12 cellular contexts compared by ENCODE assay signal in the genomic region with DNA sequence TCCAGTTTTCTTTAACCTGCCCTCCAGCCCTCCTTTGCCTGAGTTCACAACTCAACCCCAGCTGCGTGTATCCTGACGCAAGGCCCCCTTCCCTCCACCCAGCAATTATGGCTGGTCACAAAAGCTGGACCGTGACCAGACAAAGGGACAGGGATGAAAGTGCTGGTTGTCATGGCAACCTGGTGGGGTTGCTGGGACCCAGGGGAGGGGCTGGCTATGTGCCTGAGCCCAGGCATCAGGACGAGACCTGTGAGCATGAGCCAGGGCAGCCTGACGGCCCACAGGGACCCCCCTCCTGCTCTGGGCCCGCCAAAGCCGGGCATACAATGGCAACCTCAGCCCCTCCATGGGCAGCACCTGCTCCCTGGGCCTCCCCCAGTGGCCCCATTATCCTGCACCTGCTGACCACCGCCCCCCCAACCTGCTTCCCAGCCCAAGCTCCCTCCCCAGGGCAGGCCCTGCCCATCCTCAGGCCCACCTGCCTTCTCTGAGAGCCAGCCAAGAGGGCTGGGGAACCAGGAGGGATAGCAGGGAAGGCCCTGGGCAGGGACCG. TPM values are rescaled to one million over a fixed set of nuclear protein-coding genes. Genes with fewer than 3 reads are reported as not detected.
A peak's percentile ranks its signal among the peaks of the same experiment; 100 is the strongest.
DNase-seq lines count a peak whose midpoint lies in the region; ATAC-seq, FAIRE-seq and TF ChIP-seq lines count a peak whose summit lies in the region.
"Had no signal": no experiment of that assay in that cellular context is flagged by ENCODE, and none has a peak within 500 bp of the region (broad histone marks: within the 10 kb centered on the region; RNA-seq: fewer than 3 reads in every experiment).

No MANE protein-coding gene starts in this region.

- no peak overlapping the region for H3K23ac ChIP-seq in H1 (ENCODE audit: insufficient read length)

- ATAC-seq in GM21390 (IDR thresholded peaks at IDR 0.05; ENCODE audit: unreplicated experiment): no peak

- 88% methylated on average over 8 of the region's 9 CpGs; no CpG with 5 or more reads in 1 of the 2 experiments for WGBS in H1 (ENCODE audit: extremely low coverage in 1 of 2, insufficient coverage in 1 of 2, insufficient read length in 1 of 2, insufficient replicate concordance in 2 of 2, low coverage in 1 of 2, low lambda C conversion rate in 2 of 2, missing lambda C conversion rate in 1 of 2), 2 experiments

- H3K4ac ChIP-seq in H1 (replicated peaks; ENCODE audit: insufficient read length, low read depth, low read length): no peak overlapping the region

- no peak overlapping the region for H2AK5ac ChIP-seq in H1 (ENCODE audit: low read depth, low read length)

- H3K4me1 ChIP-seq in BLaER1: peaks cover 74% of the 10 kb centered on the region
- peaks cover 48% of the 10 kb centered on the region for H3K4me1 ChIP-seq in OCI-LY3 (ENCODE audit: low read length)
- H3K4me1 ChIP-seq in H1 (replicated peaks in 1 of 4; ENCODE audit: control insufficient read depth in 3 of 4, insufficient read depth in 4 of 4, low read length in 3 of 4): no peaks in the 10 kb centered on the region; a peak in 1 of 7 replicates
- H3K4me1 ChIP-seq: prostate gland had no signal

- H3K14ac ChIP-seq in H1 (ENCODE audit: insufficient read length): no peak overlapping the region

- no peak overlapping the region for H2BK12ac ChIP-seq in H1 (ENCODE audit: low read depth, low read length)

- no peak overlapping the region for H3K18ac ChIP-seq in H1 (ENCODE audit: extremely low read depth, low read length)

- no peak for TF ChIP-seq POLR2A in H1 (IDR thresholded peaks at IDR 0.05; ENCODE audit: control extremely low read depth in 1 of 2, low read depth in 2 of 2, low read length in 2 of 2)

- peak overlapping the region; percentile 57 for H3K56ac ChIP-seq in H1 (replicated peaks; ENCODE audit: insufficient read length, low read depth, low read length)

- peak overlapping the region; percentile 66 for H3K27ac ChIP-seq in BLaER1
- peak overlapping the region; percentile 30 for H3K27ac ChIP-seq in OCI-LY3 (ENCODE audit: low read length)
- H3K27ac ChIP-seq in H1 (ENCODE audit: low read depth, low read length): no peak overlapping the region
- H3K27ac ChIP-seq: left ventricle myocardium inferior, prostate gland had no signal

- no peak for TF ChIP-seq CTCF in OCI-LY3 (IDR thresholded peaks at IDR 0.05; ENCODE audit: low read depth, low read length)
- TF ChIP-seq CTCF in H1 (IDR thresholded peaks at IDR 0.05; ENCODE audit: control extremely low read depth in 1 of 3, insufficient read depth in 1 of 3, low read depth in 1 of 3, low read length in 3 of 3): no peak

- no peak overlapping the region; the same call in 1 of the 2 replicates for H4K8ac ChIP-seq in H1 (ENCODE audit: extremely low read depth, insufficient read depth, low read length)

- FAIRE-seq in H1 (lab: Jason Lieb, UNC): no peak

- H3K27me3 ChIP-seq in BLaER1 (no peaks in the 10 kb centered on the region), OCI-LY3 (ENCODE audit: low read depth, low read length) (no peaks in the 10 kb centered on the region), H1 (replicated peaks in 1 of 4; ENCODE audit: control insufficient read depth in 3 of 4, extremely low read depth in 1 of 4, insufficient read depth in 3 of 4, low read length in 3 of 4) (peaks cover 0 to 5% (median under 1%) of the 10 kb centered on the region in 4 experiments; a peak in 3 of 7 replicates)

- no peak overlapping the region for H2BK15ac ChIP-seq in H1 (ENCODE audit: low read length)

- H3K9me3 ChIP-seq in BLaER1 (no peaks in the 10 kb centered on the region), OCI-LY3 (ENCODE audit: insufficient read depth, low read length) (no peaks in the 10 kb centered on the region), H1 (ENCODE audit: insufficient read depth in 2 of 2, low read depth in 1 of 2, low read length in 1 of 2) (no peaks in the 10 kb centered on the region)
- H3K9me3 ChIP-seq: left ventricle myocardium inferior, prostate gland had no signal

- H4K20me1 ChIP-seq in BLaER1 (no peaks in the 10 kb centered on the region), OCI-LY3 (ENCODE audit: insufficient read depth, low read length) (no peaks in the 10 kb centered on the region), H1 (replicated peaks in 1 of 2; ENCODE audit: control insufficient read depth in 1 of 2, insufficient read depth in 2 of 2, low read length in 2 of 2) (peaks cover 0 to 2% of the 10 kb centered on the region in 2 experiments)

- H2BK5ac ChIP-seq in H1 (ENCODE audit: low read depth, low read length): no peak overlapping the region

- no peak overlapping the region for H2BK20ac ChIP-seq in H1 (ENCODE audit: low read length)

- peak overlapping the region; percentile 75 for H3K4me2 ChIP-seq in BLaER1
- peak overlapping the region; percentile 68 for H3K4me2 ChIP-seq in OCI-LY3 (ENCODE audit: low read length)
- no peak overlapping the region for H3K4me2 ChIP-seq in H1 (ENCODE audit: insufficient read depth in 1 of 2, low read depth in 2 of 2, low read length in 2 of 2)

- H4K91ac ChIP-seq in H1 (replicated peaks; ENCODE audit: insufficient read length, low read length): no peak overlapping the region

- no peak for TF ChIP-seq RAD21 in H1 (IDR thresholded peaks at IDR 0.05 in 1 of 2, conservative IDR thresholded peaks at IDR 0.05 in 1 of 2; ENCODE audit: low read depth in 2 of 2, low read length in 2 of 2)

- peak overlapping the region; percentile 50 for H3K9ac ChIP-seq in BLaER1
- peak overlapping the region; percentile 36; the same call in 1 of the 2 replicates for H3K9ac ChIP-seq in OCI-LY3 (ENCODE audit: low read length)
- no peak overlapping the region for H3K9ac ChIP-seq in H1 (replicated peaks in 1 of 4; ENCODE audit: extremely low read depth in 1 of 4, low read depth in 3 of 4, low read length in 3 of 4)

- H3K36me3 ChIP-seq in BLaER1 (peaks cover 15% of the 10 kb centered on the region; the same call in 1 of the 2 replicates), OCI-LY3 (replicated peaks; ENCODE audit: low read depth, low read length) (no peaks in the 10 kb centered on the region), H1 (ENCODE audit: control insufficient read depth in 2 of 4, insufficient read depth in 4 of 4, low read length in 3 of 4) (no peaks in the 10 kb centered on the region; a peak in 1 of 8 replicates)
- H3K36me3 ChIP-seq: left ventricle myocardium inferior, prostate gland had no signal

- no peak for TF ChIP-seq EP300 in H1 (IDR thresholded peaks at IDR 0.05; ENCODE audit: borderline replicate concordance in 1 of 2, low read depth in 2 of 2, low read length in 2 of 2)

- H4K5ac ChIP-seq in H1 (ENCODE audit: insufficient read length, low read depth, low read length): no peak overlapping the region

- H3K79me1 ChIP-seq in H1 (ENCODE audit: low read depth, low read length): no peaks in the 10 kb centered on the region

- no peak overlapping the region for H2BK120ac ChIP-seq in H1 (replicated peaks; ENCODE audit: low read depth, low read length)

- CTCF ChIA-PET in H1 (lab: Charles Lee; ENCODE audit: partially characterized antibody): interaction anchor here (1.5 to 2.7 kb wide), 4 partner anchors 11 to 32 kb away, joined by 3 to 11 read pairs (median 6); a partner anchor contains a TSS

- no peaks in the 10 kb centered on the region for H3K23me2 ChIP-seq in H1 (ENCODE audit: low read depth, low read length)

- DNase-seq in NCI-H1092 (lab: John Stamatoyannopoulos, UW) (peak; percentile 69), H1 (ENCODE audit: low read depth in 1 of 2, low spot score in 2 of 2) (no peak), kidney tubule cell (ENCODE audit: low spot score) (no peak), ureter (ENCODE audit: low spot score) (no peak), putamen (ENCODE audit: low spot score) (no peak)
- DNase-seq: activated naive CD8-positive, alpha-beta T cell treated with anti-CD3 and anti-CD28 coated beads, Interleukin-2, amount 10 ng/mL, durations not matched to agents 7 days and 5 days; left ventricle myocardium inferior; NCI-H2171 treated with DMSO at 0.1 percent for 48 hours had no signal

- no peak overlapping the region for H3K4me3 ChIP-seq in BLaER1
- H3K4me3 ChIP-seq in OCI-LY3 (ENCODE audit: low read length): peak overlapping the region; percentile 27; the same call in 1 of the 2 replicates
- no peak overlapping the region for H3K4me3 ChIP-seq in H1 (ENCODE audit: extremely low read depth in 1 of 4, insufficient read depth in 2 of 4, low read depth in 3 of 4, low read length in 4 of 4)
- H3K4me3 ChIP-seq: left ventricle myocardium inferior, prostate gland had no signal

- H3K79me2 ChIP-seq in OCI-LY3 (ENCODE audit: low read length) (no peaks in the 10 kb centered on the region), H1 (ENCODE audit: control insufficient read depth in 1 of 2, insufficient read depth in 2 of 2, low read length in 2 of 2) (no peaks in the 10 kb centered on the region)

- no peak overlapping the region for H2AFZ ChIP-seq in OCI-LY3 (ENCODE audit: low read depth, low read length)
- H2AFZ ChIP-seq in H1 (ENCODE audit: low read length): no peak overlapping the region

- POLR2A ChIA-PET in H1 (lab: Charles Lee; ENCODE audit: partially characterized antibody): interaction anchor here (0.6 to 1.1 kb wide), 4 partner anchors 11 to 34 kb away, joined by 3 to 4 read pairs (median 4); a partner anchor contains a TSS

RNA-seq across cellular contexts. Expression of a gene that starts 4.5 kb away (rescaled TPM):
- total RNA-seq in H1 (2021; fragmentation: NEBNext Ultra II Directional; extraction: Animal tissue kit (Norgen Biotek cat#: 25700)): 0.63 and 1.5 TPM in 2 replicates
- 1.0 and 1.9 TPM in 2 replicates for polyA plus RNA-seq in H1 (2011; rRNA removed)
- polyA plus RNA-seq in H1 (2011; cell fraction: cytosol; rRNA removed): 1.1 TPM
- 10.6 TPM for polyA plus RNA-seq in H1 (2011; cell fraction: nucleus; rRNA removed)
- polyA plus RNA-seq in H1 (2012, experiment 1 of 2): 0.35 to 1.7 TPM (median 1.0 TPM) in 4 replicates
- 0.13 TPM for polyA plus RNA-seq in H1 (2012, experiment 2 of 2)
- 0.22 TPM for polyA plus RNA-seq in H1 (2013, experiment 1 of 2)
- polyA plus RNA-seq in H1 (2013, experiment 2 of 2): 0.20 TPM
- 4.0 and 4.2 TPM in 2 replicates for polyA minus RNA-seq in H1 (2011; rRNA and poly(A)+ RNA removed)
- polyA minus RNA-seq in H1 (2011; cell fraction: cytosol; rRNA and poly(A)+ RNA removed): 2.2 TPM
- 6.1 TPM for polyA minus RNA-seq in H1 (2011; cell fraction: nucleus; rRNA and poly(A)+ RNA removed)
- total RNA-seq in ureter: 16.6 TPM

RNA-seq across cellular contexts. Expression of a gene that starts 24.0 kb away (rescaled TPM):
- total RNA-seq in H1 (2021; fragmentation: NEBNext Ultra II Directional; extraction: Animal tissue kit (Norgen Biotek cat#: 25700)): 3.5 and 4.2 TPM in 2 replicates
- 8.7 and 11.1 TPM in 2 replicates for polyA plus RNA-seq in H1 (2011; rRNA removed)
- polyA plus RNA-seq in H1 (2011; cell fraction: cytosol; rRNA removed): 10.1 TPM
- polyA plus RNA-seq in H1 (2011; cell fraction: nucleus; rRNA removed): 23.2 TPM
- polyA plus RNA-seq in H1 (2012, experiment 1 of 2): 4.5 to 7.2 TPM (median 6.2 TPM) in 4 replicates
- polyA plus RNA-seq in H1 (2012, experiment 2 of 2): 6.8 TPM
- polyA plus RNA-seq in H1 (2013, experiment 1 of 2): 3.0 TPM
- 2.4 TPM for polyA plus RNA-seq in H1 (2013, experiment 2 of 2)
- polyA minus RNA-seq in H1 (2011; rRNA and poly(A)+ RNA removed): 6.1 and 8.1 TPM in 2 replicates
- 4.9 TPM for polyA minus RNA-seq in H1 (2011; cell fraction: cytosol; rRNA and poly(A)+ RNA removed)
- 14.2 TPM for polyA minus RNA-seq in H1 (2011; cell fraction: nucleus; rRNA and poly(A)+ RNA removed)
- total RNA-seq in ureter: 18.7 TPM

RNA-seq across cellular contexts. Expression of a gene that starts 33.2 kb away (rescaled TPM):
- total RNA-seq in H1 (2021; fragmentation: NEBNext Ultra II Directional; extraction: Animal tissue kit (Norgen Biotek cat#: 25700)): 77.2 and 82.7 TPM in 2 replicates
- polyA plus RNA-seq in H1 (2011; rRNA removed): 25.8 and 33.5 TPM in 2 replicates
- 39.1 TPM for polyA plus RNA-seq in H1 (2011; cell fraction: cytosol; rRNA removed)
- polyA plus RNA-seq in H1 (2011; cell fraction: nucleus; rRNA removed): 15.2 TPM
- 51.4 to 74.4 TPM (median 59.0 TPM) in 4 replicates for polyA plus RNA-seq in H1 (2012, experiment 1 of 2)
- 15.1 TPM for polyA plus RNA-seq in H1 (2012, experiment 2 of 2)
- 26.5 TPM for polyA plus RNA-seq in H1 (2013, experiment 1 of 2)
- 26.3 TPM for polyA plus RNA-seq in H1 (2013, experiment 2 of 2)
- polyA minus RNA-seq in H1 (2011; rRNA and poly(A)+ RNA removed): 75.6 and 86.5 TPM in 2 replicates
- 38.2 TPM for polyA minus RNA-seq in H1 (2011; cell fraction: cytosol; rRNA and poly(A)+ RNA removed)
- polyA minus RNA-seq in H1 (2011; cell fraction: nucleus; rRNA and poly(A)+ RNA removed): 25.1 TPM
- total RNA-seq in ureter: 81.6 TPM

Comparison
In these comparisons a context has a peak if more than half of its experiments do, and no peak if none do; other contexts are left out.
1. H3K4me2 ChIP-seq: peak in BLaER1 (single experiment) and OCI-LY3 (single experiment); none in H1 (0 of 2).
2. H3K9ac ChIP-seq: peak in BLaER1 (single experiment) and OCI-LY3 (single experiment); none in H1 (0 of 4).